8 cellular contexts compared by ENCODE assay signal in the genomic region with DNA sequence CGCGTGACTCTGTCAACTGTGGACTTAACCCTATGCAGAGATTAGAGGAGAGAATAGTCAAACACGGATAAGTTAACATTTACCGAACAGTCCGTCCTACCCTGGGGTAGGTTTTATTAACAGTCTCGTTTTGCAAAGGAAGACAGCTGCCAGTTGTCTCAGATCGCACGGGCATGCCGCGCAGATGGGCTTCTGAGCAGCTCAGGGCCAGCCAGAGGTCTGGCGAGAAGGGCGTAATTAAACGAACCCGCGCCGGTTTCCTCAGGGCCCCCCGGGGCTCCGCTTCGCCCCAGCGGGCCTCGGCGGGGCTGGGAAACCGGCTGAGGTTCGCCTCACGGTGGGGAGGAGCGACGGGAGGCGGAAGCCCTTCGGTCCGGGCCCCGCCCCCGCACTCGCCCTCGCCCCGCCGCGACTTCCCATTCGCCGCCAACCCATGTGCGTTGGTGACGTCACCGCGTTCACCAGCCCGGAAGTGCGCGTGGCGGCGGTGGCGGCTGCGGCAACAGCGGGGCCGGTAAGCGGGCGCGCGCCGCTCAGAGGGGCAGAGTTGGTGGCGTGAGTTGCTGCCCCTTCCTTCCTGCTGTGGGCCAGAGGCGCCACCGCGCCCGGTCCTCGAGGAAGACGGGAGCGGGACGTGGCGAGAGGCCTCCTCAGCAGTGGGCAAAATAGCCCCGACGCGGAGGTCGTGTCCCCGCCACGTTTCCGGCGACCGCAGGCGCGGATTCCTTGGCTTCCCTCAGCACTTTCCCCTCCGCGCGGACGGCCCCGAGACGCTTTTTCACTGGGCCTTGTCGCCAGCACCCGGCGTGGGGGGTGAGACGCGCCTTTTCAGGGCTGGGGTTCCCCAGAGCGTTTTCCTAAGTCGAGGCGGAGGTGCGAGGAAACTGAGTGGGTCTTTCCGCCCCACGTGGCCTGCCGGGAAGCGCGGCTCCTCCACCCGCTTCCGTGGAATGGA. TPM values are rescaled to one million over a fixed set of nuclear protein-coding genes. Genes with fewer than 3 reads are reported as not detected.
DNase-seq lines count a peak whose midpoint lies in the region; ATAC-seq, FAIRE-seq and TF ChIP-seq lines count a peak whose summit lies in the region.

A gene (plus strand): TSS at position 464 of the 955 bp plus-strand sequence. CDS start 2,101 bp downstream, outside the sequence.

- H2AFZ ChIP-seq in KMS-11 (ENCODE audit: low read depth), result peak within 1 kb of the TSS; percentile 87

- no peaks in the 10 kb centered on the region for H3K36me3 ChIP-seq in KMS-11 (ENCODE audit: insufficient read depth)
- H3K36me3 ChIP-seq in esophagus muscularis mucosa, result peaks cover 12 to 28% (median 24%) of the 10 kb centered on the region in 4 donors
- peaks cover 13 to 14% of the 10 kb centered on the region in 2 donors for H3K36me3 ChIP-seq in muscle layer of duodenum (ENCODE audit: control insufficient read depth in 1 of 2, insufficient read depth in 2 of 2, low read length in 2 of 2)

- H3K27ac ChIP-seq in KMS-11 (peak within 1 kb of the TSS; percentile 89), esophagus muscularis mucosa (replicated peaks in 1 of 4) (peak within 1 kb of the TSS; percentile 86 to 97 (median 90)), muscle layer of duodenum (ENCODE audit: low read length) (peak within 1 kb of the TSS; percentile 95)

- H3K4me3 ChIP-seq in KMS-11 (IDR thresholded peaks at IDR 0.05; ENCODE audit: insufficient read depth, low read depth, low read length) (peak within 1 kb of the TSS; percentile 80), esophagus muscularis mucosa (peak within 1 kb of the TSS; percentile 86 to 92 (median 90)), muscle layer of duodenum (ENCODE audit: low read depth in 1 of 2, low read length in 2 of 2) (peak within 1 kb of the TSS; percentile 75 to 90)

- peak within 1 kb of the TSS; percentile 84 for H3K4me2 ChIP-seq in KMS-11

- peaks cover 13% of the 10 kb centered on the region; the same call in 1 of the 2 replicates for H3K79me2 ChIP-seq in KMS-11 (ENCODE audit: insufficient read depth, low read depth)

- TF ChIP-seq EP300 in esophagus muscularis mucosa (IDR thresholded peaks at IDR 0.05), result no peak

- no peaks in the 10 kb centered on the region for H3K4me1 ChIP-seq in KMS-11 (ENCODE audit: low read depth, poor library complexity, severe bottlenecking)
- peaks cover 18 to 36% (median 25%) of the 10 kb centered on the region in 4 donors for H3K4me1 ChIP-seq in esophagus muscularis mucosa
- peaks cover 4 to 19% of the 10 kb centered on the region in 2 donors for H3K4me1 ChIP-seq in muscle layer of duodenum (ENCODE audit: control insufficient read depth in 1 of 2, insufficient read depth in 2 of 2, low read length in 2 of 2)

- no peaks in the 10 kb centered on the region for H3K27me3 ChIP-seq in KMS-11 (ENCODE audit: insufficient read depth, low read depth)
- no peaks in the 10 kb centered on the region for H3K27me3 ChIP-seq in esophagus muscularis mucosa
- H3K27me3 ChIP-seq in muscle layer of duodenum (ENCODE audit: low read depth, low read length), result no peaks in the 10 kb centered on the region

- peak within 1 kb of the TSS; percentile 99 for H3K27ac Mint-ChIP-seq in activated T-cell treated with anti-CD3 and anti-CD28 coated beads, Interleukin-2, amount 50 U/mL, for 72 hours

- peak within 1 kb of the TSS; percentile 99 for H3K9ac ChIP-seq in KMS-11

- DNase-seq in DMS79 treated with DMSO at 0.1 percent for 48 hours (lab: John Stamatoyannopoulos, UW) (peak; percentile 60), RCC 7860 (ENCODE audit: low spot score) (peak; percentile 75), esophagus muscularis mucosa (ENCODE audit: extremely low spot score) (peak; percentile 98)
- peak; percentile 97 to 98 for DNase-seq in activated T-cell treated with anti-CD3 and anti-CD28 coated beads, Interleukin-2, amount 50 U/mL, for 72 hours
- peak; percentile 94 for DNase-seq in stimulated activated CD8-positive, alpha-beta memory T cell treated with anti-CD3 and anti-CD28 coated beads, Interleukin-7, amount 100 ng/mL, for 24 hours (ENCODE audit: low read depth)

- H3K4me1 Mint-ChIP-seq in activated T-cell treated with anti-CD3 and anti-CD28 coated beads, Interleukin-2, amount 50 U/mL, for 72 hours (ENCODE audit: low read depth), result peaks cover 47% of the 10 kb centered on the region

- H3K9me3 Mint-ChIP-seq in activated T-cell treated with anti-CD3 and anti-CD28 coated beads, Interleukin-2, amount 50 U/mL, for 72 hours, result no peaks in the 10 kb centered on the region

- ATAC-seq in GM21786 (IDR thresholded peaks at IDR 0.05; ENCODE audit: unreplicated experiment), result peak; percentile 95
- peak; percentile 91 to 92 for ATAC-seq in activated T-cell treated with anti-CD3 and anti-CD28 coated beads, Interleukin-2, amount 50 U/mL, for 72 hours (replicated peaks in 1 of 2)

- whole genome bisulfite sequencing in esophagus muscularis mucosa, result 3% methylated on average over 28 of the region's 100 CpGs

- TF ChIP-seq POLR2A in esophagus muscularis mucosa (IDR thresholded peaks at IDR 0.05; ENCODE audit: low read depth), result peak; percentile 79

- no peaks in the 10 kb centered on the region for H4K20me1 ChIP-seq in KMS-11 (ENCODE audit: insufficient read depth)

- H3K27me3 Mint-ChIP-seq in activated T-cell treated with anti-CD3 and anti-CD28 coated beads, Interleukin-2, amount 50 U/mL, for 72 hours (ENCODE audit: low read depth), result no peaks in the 10 kb centered on the region

- peak within 1 kb of the TSS; percentile 95 to 98 for H3K4me3 Mint-ChIP-seq in activated T-cell treated with anti-CD3 and anti-CD28 coated beads, Interleukin-2, amount 50 U/mL, for 72 hours

- no peak for FAIRE-seq in RCC 7860 (lab: Jason Lieb, UNC)

- H3K9me3 ChIP-seq in esophagus muscularis mucosa, result no peaks in the 10 kb centered on the region
- H3K9me3 ChIP-seq in muscle layer of duodenum (ENCODE audit: control insufficient read depth in 1 of 2, low read length in 2 of 2), result no peaks in the 10 kb centered on the region

- peaks cover 15 to 24% of the 10 kb centered on the region in 2 donors for H3K36me3 Mint-ChIP-seq in activated T-cell treated with anti-CD3 and anti-CD28 coated beads, Interleukin-2, amount 50 U/mL, for 72 hours (ENCODE audit: insufficient read depth in 2 of 2)

- intact Hi-C loops in esophagus muscularis mucosa (cut with DNase I), result no loop called here

- no peak for TF ChIP-seq CTCF in KMS-11 (conservative IDR thresholded peaks at IDR 0.05; ENCODE audit: low read depth, low read length)
- TF ChIP-seq CTCF in esophagus muscularis mucosa (IDR thresholded peaks at IDR 0.05), result no peak

RNA-seq across cellular contexts. Expression of the gene that starts here (rescaled TPM):
- 10 to 100 TPM; 33.6 to 41.5 TPM for total RNA-seq in activated T-cell treated with anti-CD3 and anti-CD28 coated beads, Interleukin-2, amount 50 U/mL, for 72 hours
- 10 to 100 TPM; 10.8 to 20.3 (median 14.0) TPM for total RNA-seq in esophagus muscularis mucosa

Comparison
In these comparisons a context has a peak if more than half of its experiments do, and no peak if none do; other contexts are left out.
1. Peak in every context shown above with its lines: DNase-seq, ATAC-seq, H3K4me3 ChIP-seq and H3K27ac ChIP-seq.